ENCODE assay signal across 8 cellular contexts in genomic region chr11:64566042-64566914, GRCh38. TPM values are rescaled to one million over a fixed set of nuclear protein-coding genes. Genes with fewer than 3 reads are reported as not detected.
DNase-seq lines count a peak whose midpoint lies in the region; ATAC-seq, FAIRE-seq and TF ChIP-seq lines count a peak whose summit lies in the region.

No MANE protein-coding gene starts in this region.

- FAIRE-seq in urothelium cell line (lab: Jason Lieb, UNC): peak; percentile 44

- ATAC-seq in T-cell (replicated peaks in 1 of 4): peak; percentile 27 to 99 (median 56)
- no peak for ATAC-seq in HG03175 (IDR thresholded peaks at IDR 0.05; ENCODE audit: unreplicated experiment)

- DNase-seq in DMS 273 (lab: John Stamatoyannopoulos, UW; ENCODE audit: unreplicated experiment): peak; percentile 89
- peak in 20 of 34 experiments; percentile 7 to 56 (median 16) for DNase-seq in T-cell
- peak; percentile 89 for DNase-seq in endodermal cell
- DNase-seq in midbrain (lab: John Stamatoyannopoulos, UW): peak; percentile 33
- DNase-seq in urothelium cell line (ENCODE audit: low spot score): peak; percentile 87
- no peak for DNase-seq in KBM-7

- H3K9me3 Mint-ChIP-seq in T-cell (no peaks in the 10 kb centered on the region), endodermal cell (no peaks in the 10 kb centered on the region)

- H3K27ac ChIP-seq in endodermal cell (ENCODE audit: low read depth, low read length): peak overlapping the region; percentile 84

- no peaks in the 10 kb centered on the region for H3K36me3 Mint-ChIP-seq in T-cell
- H3K36me3 Mint-ChIP-seq in endodermal cell (ENCODE audit: low read depth): no peaks in the 10 kb centered on the region

- H3K27me3 Mint-ChIP-seq in T-cell: peaks cover 0 to 3% of the 10 kb centered on the region in 2 donors
- peaks cover 1% of the 10 kb centered on the region for H3K27me3 Mint-ChIP-seq in endodermal cell (ENCODE audit: insufficient read depth)

- 22 to 34% methylated on average over 8 to 18 of the region's 18 CpGs for WGBS in endodermal cell (ENCODE audit: insufficient coverage in 1 of 2, insufficient read length in 1 of 2), 2 experiments

- H3K4me3 ChIP-seq in Loucy (ENCODE audit: low read length, poor library complexity, severe bottlenecking): peak overlapping the region; percentile 31
- H3K4me3 ChIP-seq in endodermal cell (ENCODE audit: low read length): peak overlapping the region; percentile 65

- H3K9me2 ChIP-seq in Loucy (replicated peaks; ENCODE audit: low read depth, low read length): no peaks in the 10 kb centered on the region

- H3K27ac Mint-ChIP-seq in T-cell: peak overlapping the region in 1 of 2 donors; percentile 23
- H3K27ac Mint-ChIP-seq in endodermal cell: peak overlapping the region; percentile 94

- in situ Hi-C loops in KBM-7 (cut with MboI; ENCODE audit: low pct_unique_long_range_greater_than_20kb, low sequenced_read_pairs): no loop called here

- H3K9me3 ChIP-seq in Loucy (ENCODE audit: insufficient read depth, low read depth, low read length) (no peaks in the 10 kb centered on the region), endodermal cell (ENCODE audit: control insufficient read depth, low read length) (no peaks in the 10 kb centered on the region)

- H3K4me2 ChIP-seq in Loucy (ENCODE audit: low read depth, low read length, poor library complexity, severe bottlenecking): peak overlapping the region; percentile 41

- TF ChIP-seq CTCF in Loucy (conservative IDR thresholded peaks at IDR 0.05; ENCODE audit: low read length) (no peak), endodermal cell (conservative IDR thresholded peaks at IDR 0.05) (no peak)

- H3K9ac ChIP-seq in Loucy (ENCODE audit: low read depth, low read length, poor library complexity, severe bottlenecking) (peak overlapping the region; percentile 58), endodermal cell (ENCODE audit: extremely low read depth, low read length, poor library complexity, severe bottlenecking) (peak overlapping the region; percentile 12)

- H3K4me3 Mint-ChIP-seq in T-cell (no peak overlapping the region), endodermal cell (peak overlapping the region; percentile 46)

- no peaks in the 10 kb centered on the region for H3F3A ChIP-seq in Loucy (ENCODE audit: low read depth)

- CTCF ChIA-PET in T-cell (lab: Charles Lee): no interaction called here

- H3K4me1 ChIP-seq in Loucy (ENCODE audit: insufficient read depth, low read length, poor library complexity, severe bottlenecking): peaks cover 17% of the 10 kb centered on the region
- no peaks in the 10 kb centered on the region for H3K4me1 ChIP-seq in endodermal cell (ENCODE audit: control insufficient read depth, insufficient read depth, low read length)

- POLR2A ChIA-PET in T-cell (lab: Charles Lee): no interaction called here

- H3K36me3 ChIP-seq in Loucy (ENCODE audit: insufficient read depth, low read length) (no peaks in the 10 kb centered on the region), endodermal cell (ENCODE audit: control insufficient read depth, insufficient read depth, low read length) (no peaks in the 10 kb centered on the region)

- H3K27me3 ChIP-seq in Loucy (ENCODE audit: insufficient read depth, low read length, poor library complexity, severe bottlenecking) (no peaks in the 10 kb centered on the region), endodermal cell (ENCODE audit: control insufficient read depth, insufficient read depth, low read length, poor library complexity, severe bottlenecking) (no peaks in the 10 kb centered on the region)

- H3K4me1 Mint-ChIP-seq in T-cell (peaks cover 0 to 10% (median 4%) of the 10 kb centered on the region in 3 donors), endodermal cell (peaks cover 4% of the 10 kb centered on the region)

- H3K79me2 ChIP-seq in Loucy (ENCODE audit: insufficient read depth, low read length): no peaks in the 10 kb centered on the region

- H2AFZ ChIP-seq in Loucy (ENCODE audit: low read length): peak overlapping the region; percentile 67

- H4K20me1 ChIP-seq in Loucy (ENCODE audit: insufficient read depth, low read length, poor library complexity, severe bottlenecking): no peaks in the 10 kb centered on the region

RNA-seq across cellular contexts. Expression of gene SLC22A11, which starts 10.5 kb away (rescaled TPM):
- total RNA-seq in T-cell: not detected
- not detected for total RNA-seq in endodermal cell
- not detected for polyA plus RNA-seq in endodermal cell (2013, experiment 1 of 2)
- not detected for polyA plus RNA-seq in endodermal cell (2013, experiment 2 of 2)

RNA-seq across cellular contexts. Expression of gene SLC22A12, which starts 24.7 kb away (rescaled TPM):
- total RNA-seq in T-cell (not detected), endodermal cell (not detected)
- polyA plus RNA-seq in endodermal cell (2013, experiment 1 of 2): not detected
- polyA plus RNA-seq in endodermal cell (2013, experiment 2 of 2): not detected
